12 cellular contexts compared by ENCODE assay signal in genomic region chr9:105330755-105331154, GRCh38.
DNase-seq lines count a peak whose midpoint lies in the region; ATAC-seq and TF ChIP-seq lines count a peak whose summit lies in the region.
"Had no signal": no experiment of that assay in that cellular context is flagged by ENCODE, and none has a peak within 500 bp of the region (broad histone marks: within the 10 kb centered on the region; RNA-seq: fewer than 3 reads in every experiment).

No MANE protein-coding gene starts in this region.

- no peak for TF ChIP-seq CTCF in mucosa of descending colon (IDR thresholded peaks at IDR 0.05)

- H3K4me1 ChIP-seq in mucosa of descending colon (ENCODE audit: low read depth) = peaks cover 27% of the 10 kb centered on the region

- no peaks in the 10 kb centered on the region for H3K9me3 Mint-ChIP-seq in activated naive CD4-positive, alpha-beta T cell treated with anti-CD3 and anti-CD28 coated beads for 36 hours
- no peaks in the 10 kb centered on the region for H3K9me3 Mint-ChIP-seq in natural killer cell treated with Interleukin-12 subunit alpha and Interleukin-12 subunit beta and Interleukin-15 and Interleukin-18, amount 100 ng/mL, for 72 hours
- H3K9me3 Mint-ChIP-seq: CD4-positive, alpha-beta T cell had no signal

- H3K9me3 ChIP-seq in mucosa of descending colon = no peaks in the 10 kb centered on the region

- H3K36me3 Mint-ChIP-seq in activated naive CD4-positive, alpha-beta T cell treated with anti-CD3 and anti-CD28 coated beads for 36 hours (ENCODE audit: low read depth) = peaks cover 2% of the 10 kb centered on the region
- H3K36me3 Mint-ChIP-seq in natural killer cell treated with Interleukin-12 subunit alpha and Interleukin-12 subunit beta and Interleukin-15 and Interleukin-18, amount 100 ng/mL, for 72 hours = no peaks in the 10 kb centered on the region

- CTCF ChIA-PET in activated naive CD4-positive, alpha-beta T cell treated with anti-CD3 and anti-CD28 coated beads for 36 hours (lab: Charles Lee) = interaction anchor here (1.2 kb wide), 1 partner anchor 86 kb away, joined by 3 read pairs; the partner anchor contains the start of gene SLC44A1

- no peak overlapping the region for H3K4me3 ChIP-seq in mucosa of descending colon

- peak; percentile 47 for ATAC-seq in GM19035 (IDR thresholded peaks at IDR 0.05; ENCODE audit: unreplicated experiment)
- ATAC-seq in HG02571 (IDR thresholded peaks at IDR 0.05; ENCODE audit: unreplicated experiment) = peak; percentile 61
- ATAC-seq in HG03521 (IDR thresholded peaks at IDR 0.05; ENCODE audit: unreplicated experiment) = peak; percentile 45
- ATAC-seq in mucosa of descending colon = peak; percentile 38
- ATAC-seq in natural killer cell treated with Interleukin-12 subunit alpha and Interleukin-12 subunit beta and Interleukin-15 and Interleukin-18, amount 100 ng/mL, for 72 hours = no peak
- ATAC-seq: activated CD8-positive, alpha-beta memory T cell treated with anti-CD3 and anti-CD28 coated beads, Interleukin-2, amount 10 ng/mL, durations not matched to agents 7 days and 5 days; sciatic nerve had no signal

- intact Hi-C loops in mucosa of descending colon (cut with DNase I, micrococcal nuclease) = no loop called here
- intact Hi-C loops in activated naive CD4-positive, alpha-beta T cell treated with anti-CD3 and anti-CD28 coated beads for 36 hours (cut with micrococcal nuclease) = no loop called here

- H3K27me3 Mint-ChIP-seq in activated naive CD4-positive, alpha-beta T cell treated with anti-CD3 and anti-CD28 coated beads for 36 hours (ENCODE audit: low read depth) = no peaks in the 10 kb centered on the region
- H3K27me3 Mint-ChIP-seq in natural killer cell treated with Interleukin-12 subunit alpha and Interleukin-12 subunit beta and Interleukin-15 and Interleukin-18, amount 100 ng/mL, for 72 hours = no peaks in the 10 kb centered on the region
- H3K27me3 Mint-ChIP-seq: activated CD8-positive, alpha-beta memory T cell treated with anti-CD3 and anti-CD28 coated beads, Interleukin-2, amount 10 ng/mL, durations not matched to agents 7 days and 5 days; CD4-positive, alpha-beta T cell had no signal

- H3K4me1 Mint-ChIP-seq in activated naive CD4-positive, alpha-beta T cell treated with anti-CD3 and anti-CD28 coated beads for 36 hours (ENCODE audit: low read depth) = peaks cover 4% of the 10 kb centered on the region
- no peaks in the 10 kb centered on the region for H3K4me1 Mint-ChIP-seq in natural killer cell treated with Interleukin-12 subunit alpha and Interleukin-12 subunit beta and Interleukin-15 and Interleukin-18, amount 100 ng/mL, for 72 hours (ENCODE audit: low read depth in 2 of 2)

- H3K27ac Mint-ChIP-seq in activated naive CD4-positive, alpha-beta T cell treated with anti-CD3 and anti-CD28 coated beads for 36 hours = no peak overlapping the region
- no peak overlapping the region for H3K27ac Mint-ChIP-seq in natural killer cell treated with Interleukin-12 subunit alpha and Interleukin-12 subunit beta and Interleukin-15 and Interleukin-18, amount 100 ng/mL, for 72 hours
- H3K27ac Mint-ChIP-seq: activated CD8-positive, alpha-beta memory T cell treated with anti-CD3 and anti-CD28 coated beads, Interleukin-2, amount 10 ng/mL, durations not matched to agents 7 days and 5 days; CD4-positive, alpha-beta T cell had no signal

- no peak overlapping the region for H3K4me3 Mint-ChIP-seq in activated naive CD4-positive, alpha-beta T cell treated with anti-CD3 and anti-CD28 coated beads for 36 hours
- H3K4me3 Mint-ChIP-seq in natural killer cell treated with Interleukin-12 subunit alpha and Interleukin-12 subunit beta and Interleukin-15 and Interleukin-18, amount 100 ng/mL, for 72 hours = no peak overlapping the region
- H3K4me3 Mint-ChIP-seq: activated CD8-positive, alpha-beta memory T cell treated with anti-CD3 and anti-CD28 coated beads, Interleukin-2, amount 10 ng/mL, durations not matched to agents 7 days and 5 days; CD4-positive, alpha-beta T cell had no signal

- H3K36me3 ChIP-seq in mucosa of descending colon (ENCODE audit: low read depth) = no peaks in the 10 kb centered on the region

- DNase-seq in mucosa of descending colon = no peak
- no peak for DNase-seq in activated naive CD4-positive, alpha-beta T cell treated with anti-CD3 and anti-CD28 coated beads for 36 hours
- DNase-seq in natural killer cell treated with Interleukin-12 subunit alpha and Interleukin-12 subunit beta and Interleukin-15 and Interleukin-18, amount 100 ng/mL, for 72 hours (ENCODE audit: low spot score) = no peak
- no peak for DNase-seq in stimulated activated naive CD4-positive, alpha-beta T cell (lab: John Stamatoyannopoulos, UW)
- no peak for DNase-seq in glomerular visceral epithelial cell (ENCODE audit: extremely low spot score)
- DNase-seq: activated CD8-positive, alpha-beta memory T cell treated with anti-CD3 and anti-CD28 coated beads, Interleukin-2, amount 10 ng/mL, durations not matched to agents 7 days and 5 days; amniotic stem cell; CD4-positive, alpha-beta T cell had no signal

Comparison
In these comparisons a context has a peak if more than half of its experiments do, and no peak if none do; other contexts are left out.
1. ATAC-seq: peak in GM19035 (single experiment), HG02571 (single experiment), HG03521 (single experiment) and mucosa of descending colon (single experiment); none in natural killer cell treated with Interleukin-12 subunit alpha and Interleukin-12 subunit beta and Interleukin-15 and Interleukin-18, amount 100 ng/mL, for 72 hours (0 of 2).